In the genomic region with DNA sequence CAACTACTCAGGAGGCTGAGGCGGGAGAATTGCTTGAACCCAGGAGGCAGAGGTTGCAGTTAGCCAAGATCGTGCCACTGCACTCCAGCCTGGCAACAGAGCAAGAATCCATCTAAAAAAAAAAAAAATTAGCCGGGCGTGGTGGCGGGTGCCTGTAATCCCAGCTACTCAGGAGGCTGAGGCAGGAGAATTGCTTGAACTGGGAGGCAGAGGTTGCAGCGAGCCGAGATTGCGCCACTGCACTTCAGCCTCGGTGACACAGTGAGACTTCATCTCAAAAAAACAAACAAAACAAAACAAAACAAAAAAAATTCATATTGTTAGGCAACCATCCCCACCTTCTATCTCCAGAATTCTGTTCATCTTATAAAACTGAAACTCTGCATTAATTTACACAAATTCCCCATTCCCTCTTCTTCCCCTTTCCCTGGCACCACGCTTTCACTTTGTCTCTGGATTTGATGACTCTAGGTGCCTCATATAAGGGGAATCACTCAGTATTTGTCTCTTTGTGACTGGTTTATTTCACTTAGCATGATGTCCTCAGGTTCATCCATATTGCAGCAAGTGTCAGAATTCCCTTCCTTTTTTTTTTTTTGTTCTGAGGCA, we compare ENCODE assay signal across 4 cellular contexts. TPM values are rescaled to one million over a fixed set of nuclear protein-coding genes. Genes with fewer than 3 reads are reported as not detected.
"Had no signal": no experiment of that assay in that cellular context is flagged by ENCODE, and none has a peak within 500 bp of the region (broad histone marks: within the 10 kb centered on the region; RNA-seq: fewer than 3 reads in every experiment).

No MANE protein-coding gene starts in this region.

RNA-seq across cellular contexts. Expression of a gene that starts 56.2 kb away (rescaled TPM):
- total RNA-seq: activated CD8-positive, alpha-beta T cell treated with anti-CD3 and anti-CD28 coated beads, Interleukin-2, amount 10 ng/mL, durations not matched to agents 7 days and 5 days; activated naive CD8-positive, alpha-beta T cell treated with anti-CD3 and anti-CD28 coated beads, Interleukin-2, amount 10 ng/mL, durations not matched to agents 7 days and 5 days; SJCRH30; T-helper 1 cell treated with Interleukin-12 subunit alpha and Interleukin-12 subunit beta and Interleukin-4 antibody, amounts not matched to agents 30 ng/mL and 1 ng/mL, for 36 hours had no signal
